Comparison of ENCODE assay signal across 20 cellular contexts in the genomic region with DNA sequence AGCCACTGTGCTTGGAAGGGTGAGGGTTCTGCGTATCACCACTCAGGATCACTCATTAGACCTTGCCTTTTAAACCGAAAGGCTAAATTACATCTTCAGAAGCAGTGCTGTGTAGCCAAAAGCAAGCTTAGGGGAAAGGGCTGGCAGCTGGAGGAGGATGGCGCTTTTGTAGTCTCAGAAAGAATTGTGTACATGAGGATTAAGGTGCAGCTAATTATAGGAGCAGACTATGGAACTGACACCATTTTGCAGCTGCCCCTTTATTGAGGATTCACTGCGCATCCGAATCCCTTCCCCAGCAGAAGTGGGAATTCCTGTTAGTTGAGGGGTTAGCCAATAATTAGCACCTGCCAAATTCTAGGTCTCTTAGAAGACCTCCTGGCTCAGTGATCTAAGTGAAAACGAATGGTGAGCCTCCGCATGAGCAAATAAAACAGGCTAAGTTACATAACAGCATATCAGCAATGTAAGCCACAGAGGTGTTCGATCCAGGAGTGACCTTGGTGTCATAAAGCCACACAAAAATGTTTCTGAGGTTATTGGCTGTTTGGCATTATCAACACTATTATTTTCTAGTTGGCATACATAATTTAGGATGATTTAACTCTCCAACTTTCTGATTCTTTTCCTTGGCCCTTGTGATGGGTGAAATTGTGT.
DNase-seq lines count a peak whose midpoint lies in the region; ATAC-seq lines count a peak whose summit lies in the region.
"Had no signal": no experiment of that assay in that cellular context is flagged by ENCODE, and none has a peak within 500 bp of the region (broad histone marks: within the 10 kb centered on the region; RNA-seq: fewer than 3 reads in every experiment).

No MANE protein-coding gene starts in this region.

- ATAC-seq in GM18907 (IDR thresholded peaks at IDR 0.05; ENCODE audit: unreplicated experiment) (no peak), GM21619 (IDR thresholded peaks at IDR 0.05; ENCODE audit: unreplicated experiment) (no peak)
- ATAC-seq: activated T-cell treated with anti-CD3 and anti-CD28 coated beads, Interleukin-2, amount 50 U/mL, for 4 hours; mucosa of descending colon; SK-N-SH treated with all-trans-retinoic acid at 6 μM for 48 hours had no signal

- peak; percentile 94 for DNase-seq in COR-L47 (lab: John Stamatoyannopoulos, UW)
- DNase-seq in NCI-H1417 treated with DMSO at 0.1 percent for 48 hours (lab: John Stamatoyannopoulos, UW): peak; percentile 69
- DNase-seq in NCI-H2227 treated with DMSO at 0.1 percent for 48 hours (lab: John Stamatoyannopoulos, UW): peak; percentile 90
- peak; percentile 94 to 96 for DNase-seq in SHP77 (lab: John Stamatoyannopoulos, UW)
- DNase-seq in UCSD-AML1 (lab: John Stamatoyannopoulos, UW; ENCODE audit: unreplicated experiment): no peak
- no peak for DNase-seq in activated effector memory CD4-positive, alpha-beta T cell treated with anti-CD3 and anti-CD28 coated beads, Interleukin-2, amount 50 U/mL, for 16 hours
- DNase-seq: activated naive CD8-positive, alpha-beta T cell treated with anti-CD3 and anti-CD28 coated beads for 36 hours; activated T-cell treated with anti-CD3 and anti-CD28 coated beads, Interleukin-2, amount 50 U/mL, for 4 hours; C1 segment of cervical spinal cord; DMS79; endodermal cell; KBM-7; mucosa of descending colon; NK-92 treated with Interleukin-12 subunit alpha and Interleukin-12 subunit beta, amount 100 ng/mL, for 24 hours; occipital lobe; right cardiac atrium; T-helper 9 cell had no signal

Comparison
In these comparisons a context has a peak if more than half of its experiments do, and no peak if none do; other contexts are left out.
1. DNase-seq: peak in COR-L47 (single experiment), NCI-H1417 treated with DMSO at 0.1 percent for 48 hours (single experiment), NCI-H2227 treated with DMSO at 0.1 percent for 48 hours (single experiment) and SHP77 (2 of 2); none in UCSD-AML1 (single experiment) and activated effector memory CD4-positive, alpha-beta T cell treated with anti-CD3 and anti-CD28 coated beads, Interleukin-2, amount 50 U/mL, for 16 hours (single experiment).